In the genomic region with DNA sequence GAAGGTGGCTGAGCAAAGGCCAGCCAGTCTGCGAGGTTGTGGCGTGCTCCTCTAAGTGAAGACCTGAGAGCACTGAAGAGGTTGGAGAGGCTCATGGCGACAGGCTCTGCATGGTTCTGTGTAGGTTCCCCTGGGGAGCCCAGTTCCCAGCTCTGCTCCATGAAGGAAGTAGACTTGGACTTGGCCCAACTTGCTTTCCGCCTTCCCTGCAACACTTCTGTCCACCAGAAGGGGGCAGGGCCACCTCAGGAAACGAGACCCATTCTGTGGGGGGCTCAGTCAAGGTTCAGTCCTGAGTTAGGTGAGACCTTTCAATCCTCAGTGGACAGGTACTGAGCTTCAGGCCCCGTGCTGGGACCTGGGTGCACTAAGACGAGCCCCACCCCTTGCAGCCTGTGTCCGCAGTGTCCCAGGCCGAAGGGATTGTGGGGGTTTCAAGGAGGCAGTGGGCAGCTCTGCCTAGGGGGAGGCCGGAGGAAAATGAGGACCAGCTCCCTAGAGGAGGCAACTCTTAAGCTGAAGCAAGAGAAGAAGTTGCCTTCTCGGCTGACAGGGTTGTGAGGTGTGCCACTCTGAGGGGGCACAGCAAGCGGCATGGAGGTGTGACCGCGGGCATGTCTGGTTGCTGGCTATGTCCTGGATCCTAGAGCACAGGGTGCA, we compare ENCODE assay signal across 8 cellular contexts. TPM values are rescaled to one million over a fixed set of nuclear protein-coding genes. Genes with fewer than 3 reads are reported as not detected.
DNase-seq lines count a peak whose midpoint lies in the region; FAIRE-seq and TF ChIP-seq lines count a peak whose summit lies in the region.

No MANE protein-coding gene starts in this region.

- no peak overlapping the region for H4K5ac ChIP-seq in H1 (ENCODE audit: insufficient read length, low read depth, low read length)

- H3K4me3 ChIP-seq in H1 (ENCODE audit: extremely low read depth in 1 of 4, insufficient read depth in 2 of 4, low read depth in 3 of 4, low read length in 4 of 4) (no peak overlapping the region), mesenchymal stem cell (ENCODE audit: insufficient read depth in 1 of 2, low read depth in 1 of 2, low read length in 2 of 2) (no peak overlapping the region), transverse colon (no peak overlapping the region)

- H3K23ac ChIP-seq in H1 (ENCODE audit: insufficient read length), result no peak overlapping the region
- no peak overlapping the region for H3K23ac ChIP-seq in mesenchymal stem cell (ENCODE audit: low read length in 2 of 2)

- intact Hi-C loops in transverse colon (cut with DNase I; ENCODE audit: low total_unique reads), result no loop called here

- H3K27ac ChIP-seq in H1 (ENCODE audit: low read depth, low read length) (no peak overlapping the region), mesenchymal stem cell (ENCODE audit: low read length, poor library complexity, severe bottlenecking) (no peak overlapping the region), transverse colon (no peak overlapping the region)

- H3K14ac ChIP-seq in H1 (ENCODE audit: insufficient read length), result no peak overlapping the region
- H3K14ac ChIP-seq in mesenchymal stem cell (ENCODE audit: low read length in 2 of 2), result no peak overlapping the region

- no peaks in the 10 kb centered on the region; a peak in 1 of 7 replicates for H3K4me1 ChIP-seq in H1 (replicated peaks in 1 of 4; ENCODE audit: control insufficient read depth in 3 of 4, insufficient read depth in 4 of 4, low read length in 3 of 4)
- H3K4me1 ChIP-seq in mesenchymal stem cell (ENCODE audit: control insufficient read depth, insufficient read depth, low read depth, low read length), result peaks cover 2% of the 10 kb centered on the region
- H3K4me1 ChIP-seq in transverse colon, result peaks cover 4 to 23% (median 10%) of the 10 kb centered on the region in 4 donors

- H3K36me3 ChIP-seq in H1 (ENCODE audit: control insufficient read depth in 2 of 4, insufficient read depth in 4 of 4, low read length in 3 of 4) (no peaks in the 10 kb centered on the region), mesenchymal stem cell (ENCODE audit: control insufficient read depth in 1 of 2, insufficient read depth in 2 of 2, low read depth in 1 of 2, low read length in 2 of 2) (no peaks in the 10 kb centered on the region), transverse colon (no peaks in the 10 kb centered on the region)

- H3K79me1 ChIP-seq in H1 (ENCODE audit: low read depth, low read length), result no peaks in the 10 kb centered on the region
- no peaks in the 10 kb centered on the region for H3K79me1 ChIP-seq in mesenchymal stem cell (replicated peaks; ENCODE audit: low read length, poor library complexity, severe bottlenecking)

- TF ChIP-seq EP300 in H1 (IDR thresholded peaks at IDR 0.05; ENCODE audit: borderline replicate concordance in 1 of 2, low read depth in 2 of 2, low read length in 2 of 2) (no peak), transverse colon (IDR thresholded peaks at IDR 0.05; ENCODE audit: low read depth) (no peak)

- H2AFZ ChIP-seq in H1 (ENCODE audit: low read length) (no peak overlapping the region; the same call in 1 of the 2 replicates), mesenchymal stem cell (ENCODE audit: low read depth, low read length) (no peak overlapping the region)

- H3K4ac ChIP-seq in H1 (replicated peaks; ENCODE audit: insufficient read length, low read depth, low read length) (no peak overlapping the region), mesenchymal stem cell (ENCODE audit: low read depth in 1 of 2, low read length in 2 of 2) (no peak overlapping the region)

- TF ChIP-seq POLR2A in H1 (IDR thresholded peaks at IDR 0.05; ENCODE audit: control extremely low read depth in 1 of 2, low read depth in 2 of 2, low read length in 2 of 2) (no peak), transverse colon (IDR thresholded peaks at IDR 0.05) (no peak)

- no peak overlapping the region for H4K91ac ChIP-seq in H1 (replicated peaks; ENCODE audit: insufficient read length, low read length)
- H4K91ac ChIP-seq in mesenchymal stem cell (ENCODE audit: low read length), result no peak overlapping the region

- CTCF ChIA-PET in H1 (lab: Charles Lee; ENCODE audit: partially characterized antibody), result interaction anchor here (0.6 to 13.3 kb wide), 97 partner anchors 10 to 1782 kb away, joined by 3 to 237 read pairs (median 5); a partner anchor contains a TSS

- TF ChIP-seq CTCF in H1 (IDR thresholded peaks at IDR 0.05; ENCODE audit: control extremely low read depth in 1 of 3, insufficient read depth in 1 of 3, low read depth in 1 of 3, low read length in 3 of 3), result peak; percentile 92 to 99 (median 97)
- TF ChIP-seq CTCF in transverse colon (IDR thresholded peaks at IDR 0.05), result peak; percentile 79 to 92 (median 89)

- H2BK15ac ChIP-seq in H1 (ENCODE audit: low read length), result 0 out of 2 replicates have a peak overlapping the region, but pooled peaks have one; percentile 36
- no peak overlapping the region for H2BK15ac ChIP-seq in mesenchymal stem cell (ENCODE audit: low read depth, poor library complexity, severe bottlenecking)

- in situ Hi-C loops in transverse colon (cut with MboI; ENCODE audit: low pct_ligation_motif_present in 1 of 4, low pct_unique_long_range_greater_than_20kb in 1 of 4, low sequenced_read_pairs in 3 of 4), result loop anchor here in 1 of 4 donors (10.0 kb wide), 1 partner anchor 301 kb away; no protein-coding TSS in a partner anchor

- H3K9ac ChIP-seq in H1 (replicated peaks in 1 of 4; ENCODE audit: extremely low read depth in 1 of 4, low read depth in 3 of 4, low read length in 3 of 4), result no peak overlapping the region
- no peak overlapping the region for H3K9ac ChIP-seq in mesenchymal stem cell (ENCODE audit: low read length)

- no peaks in the 10 kb centered on the region for H3K79me2 ChIP-seq in H1 (ENCODE audit: control insufficient read depth in 1 of 2, insufficient read depth in 2 of 2, low read length in 2 of 2)

- 0 out of 2 replicates have a peak, but pooled peaks cover 2% of the 10 kb centered on the region for H3K23me2 ChIP-seq in H1 (ENCODE audit: low read depth, low read length)

- no peak overlapping the region; the same call in none of the 2 replicates for H3K18ac ChIP-seq in H1 (ENCODE audit: extremely low read depth, low read length)
- no peak overlapping the region for H3K18ac ChIP-seq in mesenchymal stem cell (ENCODE audit: low read depth in 1 of 2, low read length in 2 of 2)

- DNase-seq in EH (ENCODE audit: low read depth) (peak; percentile 54), HT-29 (ENCODE audit: low spot score) (peak; percentile 48), UCSD-AML1 (lab: John Stamatoyannopoulos, UW; ENCODE audit: unreplicated experiment) (peak; percentile 45), H1 (ENCODE audit: low read depth in 1 of 2, low spot score in 2 of 2) (peak in 1 of 2 experiments; percentile 93), mesenchymal stem cell (peak; percentile 45), transverse colon (peak; percentile 56), cortex of kidney (lab: John Stamatoyannopoulos, UW) (no peak), NCI-H774 (lab: John Stamatoyannopoulos, UW) (no peak)

- whole genome bisulfite sequencing in H1 (ENCODE audit: extremely low coverage in 1 of 2, insufficient coverage in 1 of 2, insufficient read length in 1 of 2, insufficient replicate concordance in 2 of 2, low coverage in 1 of 2, low lambda C conversion rate in 2 of 2, missing lambda C conversion rate in 1 of 2), 2 experiments, result 61% methylated on average over 14 of the region's 14 CpGs; no CpG with 5 or more reads in 1 of the 2 experiments
- WGBS in mesenchymal stem cell, result 59% methylated on average over 14 of the region's 14 CpGs
- 73% methylated on average over 11 of the region's 14 CpGs; no CpG with 5 or more reads in 1 of the 2 donors for WGBS in transverse colon (ENCODE audit: low coverage in 1 of 2), 2 donors

- H3K4me2 ChIP-seq in H1 (ENCODE audit: insufficient read depth in 1 of 2, low read depth in 2 of 2, low read length in 2 of 2) (no peak overlapping the region), mesenchymal stem cell (ENCODE audit: low read length, poor library complexity, severe bottlenecking) (no peak overlapping the region)

- no peak overlapping the region for H2BK5ac ChIP-seq in H1 (ENCODE audit: low read depth, low read length)
- H2BK5ac ChIP-seq in mesenchymal stem cell (ENCODE audit: low read depth, low read length, poor library complexity, severe bottlenecking), result no peak overlapping the region

- no peaks in the 10 kb centered on the region for H3K9me3 ChIP-seq in H1 (ENCODE audit: insufficient read depth in 2 of 2, low read depth in 1 of 2, low read length in 1 of 2)
- no peaks in the 10 kb centered on the region for H3K9me3 ChIP-seq in mesenchymal stem cell (ENCODE audit: control insufficient read depth, low read length)
- H3K9me3 ChIP-seq in transverse colon, result no peaks in the 10 kb centered on the region

- no peak overlapping the region for H2BK20ac ChIP-seq in H1 (ENCODE audit: low read length)

- H3K27me3 ChIP-seq in H1 (replicated peaks in 1 of 4; ENCODE audit: control insufficient read depth in 3 of 4, extremely low read depth in 1 of 4, insufficient read depth in 3 of 4, low read length in 3 of 4), result no peaks in the 10 kb centered on the region
- H3K27me3 ChIP-seq in mesenchymal stem cell (ENCODE audit: control insufficient read depth in 1 of 2, insufficient read depth in 1 of 2, low read length in 2 of 2), result peaks cover 57 to 67% of the 10 kb centered on the region in 2 experiments
- H3K27me3 ChIP-seq in transverse colon, result no peaks in the 10 kb centered on the region

- no peaks in the 10 kb centered on the region for H4K20me1 ChIP-seq in H1 (replicated peaks in 1 of 2; ENCODE audit: control insufficient read depth in 1 of 2, insufficient read depth in 2 of 2, low read length in 2 of 2)

- H4K8ac ChIP-seq in H1 (ENCODE audit: extremely low read depth, insufficient read depth, low read length) (no peak overlapping the region; the same call in 1 of the 2 replicates), mesenchymal stem cell (ENCODE audit: low read length) (peak overlapping the region; percentile 60)

- no peak overlapping the region for H2BK12ac ChIP-seq in H1 (ENCODE audit: low read depth, low read length)
- H2BK12ac ChIP-seq in mesenchymal stem cell (ENCODE audit: low read length in 2 of 2), result no peak overlapping the region

- H2AK5ac ChIP-seq in H1 (ENCODE audit: low read depth, low read length) (no peak overlapping the region), mesenchymal stem cell (ENCODE audit: low read length, severe bottlenecking) (no peak overlapping the region)

- H2BK120ac ChIP-seq in H1 (replicated peaks; ENCODE audit: low read depth, low read length) (no peak overlapping the region), mesenchymal stem cell (ENCODE audit: low read depth, low read length) (no peak overlapping the region)

- peak; percentile 32 for FAIRE-seq in H1 (lab: Jason Lieb, UNC)

- POLR2A ChIA-PET in H1 (lab: Charles Lee; ENCODE audit: partially characterized antibody), result interaction anchor here (1.0 to 1.3 kb wide), 3 partner anchors 9 to 21 kb away, joined by 3 to 4 read pairs (median 3); no protein-coding TSS in a partner anchor

- no peak overlapping the region for H3K56ac ChIP-seq in H1 (replicated peaks; ENCODE audit: insufficient read length, low read depth, low read length)

- TF ChIP-seq RAD21 in H1 (IDR thresholded peaks at IDR 0.05 in 1 of 2, conservative IDR thresholded peaks at IDR 0.05 in 1 of 2; ENCODE audit: low read depth in 2 of 2, low read length in 2 of 2), result peak; percentile 96 to 99

RNA-seq across cellular contexts. Expression of a gene that starts 15.0 kb away (rescaled TPM):
- total RNA-seq in HT-29 (2014; rRNA removed; shearing (Covaris generic)), result 147 TPM in 2 replicates
- total RNA-seq in H1 (2021; fragmentation: NEBNext Ultra II Directional; extraction: Animal tissue kit (Norgen Biotek cat#: 25700)), result 46.5 and 46.9 TPM in 2 replicates
- polyA plus RNA-seq in H1 (2011; rRNA removed), result 55.0 and 72.4 TPM in 2 replicates
- polyA plus RNA-seq in H1 (2011; cell fraction: cytosol; rRNA removed), result 52.7 TPM
- 43.9 TPM for polyA plus RNA-seq in H1 (2011; cell fraction: nucleus; rRNA removed)
- polyA plus RNA-seq in H1 (2012, experiment 1 of 2), result 44.8 to 52.0 TPM (median 46.3 TPM) in 4 replicates
- polyA plus RNA-seq in H1 (2012, experiment 2 of 2), result 70.6 TPM
- polyA plus RNA-seq in H1 (2013, experiment 1 of 2), result 64.5 TPM
- polyA plus RNA-seq in H1 (2013, experiment 2 of 2), result 62.2 TPM
- polyA minus RNA-seq in H1 (2011; rRNA and poly(A)+ RNA removed), result 17.5 and 18.1 TPM in 2 replicates
- polyA minus RNA-seq in H1 (2011; cell fraction: cytosol; rRNA and poly(A)+ RNA removed), result 10.9 TPM
- 14.1 TPM for polyA minus RNA-seq in H1 (2011; cell fraction: nucleus; rRNA and poly(A)+ RNA removed)
- polyA plus RNA-seq in mesenchymal stem cell (2013, experiment 1 of 2), result 86.1 TPM
- polyA plus RNA-seq in mesenchymal stem cell (2013, experiment 2 of 2), result 80.5 TPM
- total RNA-seq in transverse colon, result 10 to 100 TPM; 21.7 to 69.6 (median 44.8) TPM

Comparison
In these comparisons a context has a peak if more than half of its experiments do, and no peak if none do; other contexts are left out.
1. DNase-seq: peak in EH (single experiment), HT-29 (single experiment), UCSD-AML1 (single experiment), mesenchymal stem cell (single experiment) and transverse colon (single experiment); none in cortex of kidney (single experiment) and NCI-H774 (single experiment).